Comparison of ENCODE assay signal across 23 cellular contexts in genomic region chr10:123143825-123144168, GRCh38. TPM values are rescaled to one million over a fixed set of nuclear protein-coding genes. Genes with fewer than 3 reads are reported as not detected.
"Had no signal": no experiment of that assay in that cellular context is flagged by ENCODE, and none has a peak within 500 bp of the region (broad histone marks: within the 10 kb centered on the region; RNA-seq: fewer than 3 reads in every experiment).

No MANE protein-coding gene starts in this region.

- H3K27ac Mint-ChIP-seq: mesothelial cell of epicardium, neural progenitor cell, progenitor cell of endocrine pancreas had no signal

- H3K9me3 ChIP-seq: left lung, transverse colon, uterus had no signal

- ATAC-seq: left lung had no signal

- H3K9me3 Mint-ChIP-seq: central memory CD8-positive, alpha-beta T cell; mesothelial cell of epicardium had no signal

- H2AFZ ChIP-seq: neural progenitor cell had no signal

- H3K36me3 ChIP-seq: left lung, neural progenitor cell, transverse colon, uterus had no signal

- DNase-seq: activated naive CD4-positive, alpha-beta T cell; aorta; hypothalamus; stimulated activated CD4-positive, alpha-beta T cell treated with anti-CD3 and anti-CD28 coated beads, Interleukin-12 subunit alpha, Interleukin-12 subunit beta, amount 100 ng/mL, for 4 hours; stimulated activated CD4-positive, alpha-beta T cell treated with anti-CD3 and anti-CD28 coated beads, Interleukin-1b, Interleukin-23, amount 100 ng/mL, for 48 hours; stimulated activated CD8-positive, alpha-beta memory T cell treated with anti-CD3 and anti-CD28 coated beads, Interleukin-4, amount 100 ng/mL, for 48 hours; stimulated activated naive CD4-positive, alpha-beta T cell treated with Interleukin-2 at 50 U/mL for 16 hours; substantia nigra; T1000; transverse colon; uterus had no signal

- H3K9ac ChIP-seq: neural progenitor cell had no signal

- H3K27ac ChIP-seq: coronary artery, left lung, neural progenitor cell, transverse colon, uterus had no signal

- H3K36me3 Mint-ChIP-seq: mesothelial cell of epicardium, neural progenitor cell had no signal

- H3K4me3 Mint-ChIP-seq: mesothelial cell of epicardium had no signal

- H3K4me3 ChIP-seq: coronary artery, left lung, transverse colon, uterus had no signal

RNA-seq across cellular contexts. Expression of gene HMX2, which starts 4.1 kb away (rescaled TPM):
- total RNA-seq: activated CD8-positive, alpha-beta memory T cell treated with anti-CD3 and anti-CD28 coated beads for 36 hours; aorta; frontal cortex; kidney epithelial cell; left lung; lung microvascular endothelial cell; mesothelial cell of epicardium; osteoblast; progenitor cell of endocrine pancreas; uterus had no signal
- polyA plus RNA-seq: aorta had no signal

RNA-seq across cellular contexts. Expression of gene HMX3, which starts 8.0 kb away (rescaled TPM):
- total RNA-seq: aorta, frontal cortex, left lung, lung microvascular endothelial cell, mesothelial cell of epicardium, osteoblast, progenitor cell of endocrine pancreas, uterus had no signal
- polyA plus RNA-seq: aorta, esophagus had no signal
